ENCODE assay signal across 14 cellular contexts in the genomic region with DNA sequence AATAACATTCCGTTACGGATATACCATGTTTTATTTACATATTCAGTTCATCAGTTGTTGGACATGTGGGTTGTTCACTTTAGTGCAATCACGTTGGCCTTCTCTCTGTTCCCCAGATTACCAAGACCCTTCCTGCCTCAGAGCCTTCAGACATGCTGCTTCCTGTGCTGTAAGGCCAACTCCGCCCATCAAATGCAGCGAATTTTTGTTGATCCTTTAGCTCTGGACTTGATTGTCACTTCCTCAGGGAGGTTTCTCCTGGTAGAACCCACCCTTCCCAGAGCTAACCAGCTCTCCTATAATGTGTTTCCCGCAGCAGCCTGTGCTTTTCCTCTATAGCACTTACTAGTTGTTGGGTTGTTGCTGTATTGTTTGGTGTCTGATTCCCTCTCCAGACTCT. TPM values are rescaled to one million over a fixed set of nuclear protein-coding genes. Genes with fewer than 3 reads are reported as not detected.
DNase-seq lines count a peak whose midpoint lies in the region; ATAC-seq and TF ChIP-seq lines count a peak whose summit lies in the region.
"Had no signal": no experiment of that assay in that cellular context is flagged by ENCODE, and none has a peak within 500 bp of the region (broad histone marks: within the 10 kb centered on the region; RNA-seq: fewer than 3 reads in every experiment).

No MANE protein-coding gene starts in this region.

- peaks cover 31% of the 10 kb centered on the region for H3K4me1 ChIP-seq in CD4-positive, CD25-positive, alpha-beta regulatory T cell (ENCODE audit: control insufficient read depth, insufficient read depth, low read length, poor library complexity, severe bottlenecking)
- H3K4me1 ChIP-seq in Loucy (ENCODE audit: insufficient read depth, low read length, poor library complexity, severe bottlenecking) (peaks cover 40% of the 10 kb centered on the region), esophagus squamous epithelium (peaks cover 0 to 50% (median 0%) of the 10 kb centered on the region in 3 donors)
- H3K4me1 ChIP-seq: parathyroid adenoma had no signal

- no peak overlapping the region for H2AFZ ChIP-seq in Loucy (ENCODE audit: low read length)
- H2AFZ ChIP-seq: parathyroid adenoma had no signal

- intact Hi-C loops in esophagus squamous epithelium (cut with DNase I): no loop called here

- no peaks in the 10 kb centered on the region for H3K9me3 Mint-ChIP-seq in CD4-positive, CD25-positive, alpha-beta regulatory T cell
- H3K9me3 Mint-ChIP-seq in naive thymus-derived CD8-positive, alpha-beta T cell: no peaks in the 10 kb centered on the region
- H3K9me3 Mint-ChIP-seq: brain, H9 had no signal

- peak overlapping the region; percentile 86 to 87 (median 87) for H3K27ac Mint-ChIP-seq in CD4-positive, CD25-positive, alpha-beta regulatory T cell
- H3K27ac Mint-ChIP-seq in naive thymus-derived CD8-positive, alpha-beta T cell: peak overlapping the region in 7 of 10 donors; percentile 11 to 79 (median 25)

- H3K9me2 ChIP-seq in Loucy (replicated peaks; ENCODE audit: low read depth, low read length): no peaks in the 10 kb centered on the region

- H3K4me1 Mint-ChIP-seq in CD4-positive, CD25-positive, alpha-beta regulatory T cell: peaks cover 23 to 56% (median 33%) of the 10 kb centered on the region in 4 donors
- H3K4me1 Mint-ChIP-seq in naive thymus-derived CD8-positive, alpha-beta T cell: peaks cover 10 to 56% (median 20%) of the 10 kb centered on the region in 4 donors

- TF ChIP-seq CTCF in Loucy (conservative IDR thresholded peaks at IDR 0.05; ENCODE audit: low read length): no peak
- no peak for TF ChIP-seq CTCF in esophagus squamous epithelium (IDR thresholded peaks at IDR 0.05)
- no peak for TF ChIP-seq CTCF in WERI-Rb-1 (IDR thresholded peaks at IDR 0.05; ENCODE audit: low read depth, low read length)

- 62 to 65% methylated on average over 6 of the region's 6 CpGs for WGBS in esophagus squamous epithelium, 2 donors

- peaks cover 3% of the 10 kb centered on the region for H3K36me3 Mint-ChIP-seq in CD4-positive, CD25-positive, alpha-beta regulatory T cell
- H3K36me3 Mint-ChIP-seq in naive thymus-derived CD8-positive, alpha-beta T cell: no peaks in the 10 kb centered on the region
- H3K36me3 Mint-ChIP-seq: brain had no signal

- no peak overlapping the region for H3K27ac ChIP-seq in CD4-positive, CD25-positive, alpha-beta regulatory T cell (ENCODE audit: insufficient read depth, low read length, poor library complexity, severe bottlenecking)
- H3K27ac ChIP-seq in esophagus squamous epithelium: peak overlapping the region in 3 of 4 donors; percentile 8 to 42 (median 31)
- H3K27ac ChIP-seq in WERI-Rb-1: no peak overlapping the region
- H3K27ac ChIP-seq: parathyroid adenoma had no signal

- no peaks in the 10 kb centered on the region for H3K36me3 ChIP-seq in CD4-positive, CD25-positive, alpha-beta regulatory T cell (ENCODE audit: control insufficient read depth, insufficient read depth, low read length)
- H3K36me3 ChIP-seq in Loucy (ENCODE audit: insufficient read depth, low read length) (no peaks in the 10 kb centered on the region), esophagus squamous epithelium (no peaks in the 10 kb centered on the region), WERI-Rb-1 (no peaks in the 10 kb centered on the region)

- H3F3A ChIP-seq in Loucy (ENCODE audit: low read depth): peaks cover 12% of the 10 kb centered on the region; the same call in 1 of the 2 replicates

- peak overlapping the region; percentile 63 for H3K4me2 ChIP-seq in Loucy (ENCODE audit: low read depth, low read length, poor library complexity, severe bottlenecking)

- no peaks in the 10 kb centered on the region for H3K27me3 Mint-ChIP-seq in CD4-positive, CD25-positive, alpha-beta regulatory T cell
- no peaks in the 10 kb centered on the region for H3K27me3 Mint-ChIP-seq in naive thymus-derived CD8-positive, alpha-beta T cell
- H3K27me3 Mint-ChIP-seq: brain had no signal

- no peaks in the 10 kb centered on the region for H4K20me1 ChIP-seq in Loucy (ENCODE audit: insufficient read depth, low read length, poor library complexity, severe bottlenecking)

- ATAC-seq in CD4-positive, CD25-positive, alpha-beta regulatory T cell (ENCODE audit: low read depth in 2 of 2): peak in 1 of 2 donors; percentile 50
- ATAC-seq in naive thymus-derived CD8-positive, alpha-beta T cell: no peak
- no peak for ATAC-seq in GM19324 (IDR thresholded peaks at IDR 0.05; ENCODE audit: low FRiP score, unreplicated experiment)

- no peaks in the 10 kb centered on the region for H3K27me3 ChIP-seq in CD4-positive, CD25-positive, alpha-beta regulatory T cell (ENCODE audit: control insufficient read depth, insufficient read depth, low read length)
- H3K27me3 ChIP-seq in Loucy (ENCODE audit: insufficient read depth, low read length, poor library complexity, severe bottlenecking) (no peaks in the 10 kb centered on the region), esophagus squamous epithelium (no peaks in the 10 kb centered on the region), WERI-Rb-1 (ENCODE audit: insufficient read depth, low read depth, severe bottlenecking) (no peaks in the 10 kb centered on the region)

- peak in 2 of 3 donors; percentile 3 to 59 for DNase-seq in CD4-positive, CD25-positive, alpha-beta regulatory T cell
- DNase-seq in esophagus squamous epithelium (lab: John Stamatoyannopoulos, UW) (no peak), NCI-H128 (lab: John Stamatoyannopoulos, UW; ENCODE audit: unreplicated experiment) (no peak), SKM-1 treated with dmso at 0.1 percent for 144 hours (lab: John Stamatoyannopoulos, UW; ENCODE audit: unreplicated experiment) (no peak), WERI-Rb-1 (no peak)
- no peak for DNase-seq in naive thymus-derived CD8-positive, alpha-beta T cell
- DNase-seq: DND-41; H9; stimulated activated CD8-positive, alpha-beta memory T cell treated with anti-CD3 and anti-CD28 coated beads, Interleukin-4, amount 100 ng/mL, for 48 hours had no signal

- TF ChIP-seq POLR2A in esophagus squamous epithelium (IDR thresholded peaks at IDR 0.05): no peak

- peak overlapping the region; percentile 69 for H3K4me3 ChIP-seq in CD4-positive, CD25-positive, alpha-beta regulatory T cell (ENCODE audit: low read depth, low read length)
- H3K4me3 ChIP-seq in Loucy (ENCODE audit: low read length, poor library complexity, severe bottlenecking) (no peak overlapping the region), esophagus squamous epithelium (no peak overlapping the region), WERI-Rb-1 (ENCODE audit: low read depth, low read length) (no peak overlapping the region)
- H3K4me3 ChIP-seq: lung had no signal

- no peaks in the 10 kb centered on the region for H3K79me2 ChIP-seq in Loucy (ENCODE audit: insufficient read depth, low read length)

- H3K4me3 Mint-ChIP-seq in CD4-positive, CD25-positive, alpha-beta regulatory T cell: peak overlapping the region in 3 of 4 donors; percentile 58 to 71 (median 62)
- peak overlapping the region in 6 of 10 donors; percentile 1 to 38 (median 17) for H3K4me3 Mint-ChIP-seq in naive thymus-derived CD8-positive, alpha-beta T cell
- H3K4me3 Mint-ChIP-seq: brain, H9 had no signal

- POLR2A ChIA-PET in naive thymus-derived CD8-positive, alpha-beta T cell (lab: Charles Lee): interaction anchor here (0.6 kb wide), 1 partner anchor 39 kb away, joined by 4 read pairs; no protein-coding TSS in a partner anchor

- no peak overlapping the region for H3K9ac ChIP-seq in Loucy (ENCODE audit: low read depth, low read length, poor library complexity, severe bottlenecking)
- H3K9ac ChIP-seq: parathyroid adenoma had no signal

- H3K9me3 ChIP-seq in CD4-positive, CD25-positive, alpha-beta regulatory T cell (ENCODE audit: control insufficient read depth in 2 of 2, low read length in 2 of 2): no peaks in the 10 kb centered on the region
- no peaks in the 10 kb centered on the region for H3K9me3 ChIP-seq in Loucy (ENCODE audit: insufficient read depth, low read depth, low read length)
- H3K9me3 ChIP-seq in esophagus squamous epithelium: no peaks in the 10 kb centered on the region
- H3K9me3 ChIP-seq in WERI-Rb-1 (ENCODE audit: severe bottlenecking): no peaks in the 10 kb centered on the region

RNA-seq across cellular contexts. Expression of a gene that starts 39.4 kb away (rescaled TPM):
- total RNA-seq in CD4-positive, CD25-positive, alpha-beta regulatory T cell: 6.1 TPM
- 10 to 100 TPM; 10.6 to 16.3 (median 14.0) TPM for polyA plus RNA-seq in CD4-positive, CD25-positive, alpha-beta regulatory T cell
- total RNA-seq in esophagus squamous epithelium: 10 to 100 TPM; 15.1 to 27.5 (median 17.7) TPM
- 10 to 100 TPM; 13.1 to 13.7 TPM for total RNA-seq in naive thymus-derived CD8-positive, alpha-beta T cell
- 1 to 10 TPM; 2.7 to 4.9 (median 4.5) TPM for polyA plus RNA-seq in naive thymus-derived CD8-positive, alpha-beta T cell

Comparison
In these comparisons a context has a peak if more than half of its experiments do, and no peak if none do; other contexts are left out.
1. DNase-seq: peak in CD4-positive, CD25-positive, alpha-beta regulatory T cell (2 of 3); none in esophagus squamous epithelium (single experiment), naive thymus-derived CD8-positive, alpha-beta T cell (0 of 10), NCI-H128 (single experiment), SKM-1 treated with dmso at 0.1 percent for 144 hours (single experiment) and WERI-Rb-1 (single experiment).
2. H3K27ac ChIP-seq: peak in esophagus squamous epithelium (3 of 4); none in CD4-positive, CD25-positive, alpha-beta regulatory T cell (single experiment) and WERI-Rb-1 (single experiment).